In genomic region chr10:25748509-25748908, GRCh38 we compare ENCODE assay signal across 29 cellular contexts.
"Had no signal": no experiment of that assay in that cellular context is flagged by ENCODE, and none has a peak within 500 bp of the region (broad histone marks: within the 10 kb centered on the region; RNA-seq: fewer than 3 reads in every experiment).

No MANE protein-coding gene starts in this region.

- H3K36me3 Mint-ChIP-seq: naive B cell; naive thymus-derived CD8-positive, alpha-beta T cell; natural killer cell treated with Interleukin-12 subunit alpha and Interleukin-12 subunit beta and Interleukin-15 and Interleukin-18, amount 100 ng/mL, for 72 hours; stimulated activated memory B cell treated with anti-CD40 and anti-IgM and Interleukin-4, amounts not matched to agents 10 μg/mL and 1 μg/mL and 100 μg/mL, for 72 hours had no signal

- H3K27ac ChIP-seq: neutrophil, pancreas, prostate gland, right lobe of liver, sigmoid colon, suprapubic skin, testis, tibial artery, transverse colon, upper lobe of left lung, vagina had no signal

- H3K4me3 Mint-ChIP-seq: naive B cell; naive thymus-derived CD8-positive, alpha-beta T cell; natural killer cell treated with Interleukin-12 subunit alpha and Interleukin-12 subunit beta and Interleukin-15 and Interleukin-18, amount 100 ng/mL, for 72 hours; nephron progenitor cell; neural crest cell; stimulated activated memory B cell treated with anti-CD40 and anti-IgM and Interleukin-4, amounts not matched to agents 10 μg/mL and 1 μg/mL and 100 μg/mL, for 72 hours; stimulated activated naive CD8-positive, alpha-beta T cell treated with anti-CD3 and anti-CD28 coated beads, Interleukin-15, amount 100 ng/mL, for 72 hours had no signal

- H3K36me3 ChIP-seq: neutrophil, pancreas, prostate gland, right lobe of liver, sigmoid colon, suprapubic skin, tibial artery, transverse colon, upper lobe of left lung, vagina had no signal

- H3K9me3 ChIP-seq: neutrophil, pancreas, prostate gland, right lobe of liver, sigmoid colon, suprapubic skin, testis, tibial artery, transverse colon, upper lobe of left lung, vagina had no signal

- H3K4me3 ChIP-seq: pancreas, prostate gland, right lobe of liver, sigmoid colon, suprapubic skin, testis, tibial artery, transverse colon, upper lobe of left lung, vagina had no signal

- DNase-seq: naive B cell; naive thymus-derived CD8-positive, alpha-beta T cell; nephron progenitor cell; nucleus accumbens; pancreas; right cardiac atrium; right lobe of liver; sigmoid colon; small intestine; stimulated activated CD4-positive, alpha-beta T cell treated with anti-CD3 and anti-CD28 coated beads, Interleukin-15, amount 100 ng/mL, for 24 hours; stimulated activated CD4-positive, alpha-beta T cell treated with anti-CD3 and anti-CD28 coated beads, Interleukin-2, amount 100 ng/mL, for 24 hours; stimulated activated CD4-positive, alpha-beta T cell treated with anti-CD3 and anti-CD28 coated beads, Interleukin-4, amount 100 ng/mL, for 1 hour; stimulated activated CD4-positive, alpha-beta T cell treated with anti-CD3 and anti-CD28 coated beads, Interleukin-4, amount 100 ng/mL, for 4 hours; stimulated activated CD8-positive, alpha-beta memory T cell treated with anti-CD3 and anti-CD28 coated beads, Interleukin-4, amount 100 ng/mL, for 48 hours; stimulated activated naive CD4-positive, alpha-beta T cell; stimulated activated naive CD8-positive, alpha-beta T cell treated with anti-CD3 and anti-CD28 coated beads, Interleukin-15, amount 100 ng/mL, for 72 hours; stimulated activated naive CD8-positive, alpha-beta T cell treated with anti-CD3 and anti-CD28 coated beads, Interleukin-15, Interleukin-2, amounts not matched to agents 100 U/mL and 50 U/mL, for 24 hours; substantia nigra; testis; tibial artery; transverse colon; upper lobe of left lung had no signal

- H3K4me1 Mint-ChIP-seq: naive thymus-derived CD8-positive, alpha-beta T cell; neural crest cell; stimulated activated memory B cell treated with anti-CD40 and anti-IgM and Interleukin-4, amounts not matched to agents 10 μg/mL and 1 μg/mL and 100 μg/mL, for 72 hours; stimulated activated naive CD8-positive, alpha-beta T cell treated with anti-CD3 and anti-CD28 coated beads, Interleukin-15, amount 100 ng/mL, for 72 hours had no signal

- H3K4me1 ChIP-seq: pancreas, prostate gland, right lobe of liver, sigmoid colon, suprapubic skin, testis, tibial artery, transverse colon, upper lobe of left lung, vagina had no signal

- H3K9me3 Mint-ChIP-seq: natural killer cell treated with Interleukin-12 subunit alpha and Interleukin-12 subunit beta and Interleukin-15 and Interleukin-18, amount 100 ng/mL, for 72 hours; nephron progenitor cell; neural crest cell; stimulated activated naive CD8-positive, alpha-beta T cell treated with anti-CD3 and anti-CD28 coated beads, Interleukin-15, amount 100 ng/mL, for 72 hours had no signal

- H3K27ac Mint-ChIP-seq: naive B cell; naive thymus-derived CD8-positive, alpha-beta T cell; natural killer cell treated with Interleukin-12 subunit alpha and Interleukin-12 subunit beta and Interleukin-15 and Interleukin-18, amount 100 ng/mL, for 72 hours; nephron progenitor cell; stimulated activated memory B cell treated with anti-CD40 and anti-IgM and Interleukin-4, amounts not matched to agents 10 μg/mL and 1 μg/mL and 100 μg/mL, for 72 hours; stimulated activated naive CD8-positive, alpha-beta T cell treated with anti-CD3 and anti-CD28 coated beads, Interleukin-15, amount 100 ng/mL, for 72 hours had no signal

- H3K27me3 ChIP-seq: neutrophil, pancreas, right lobe of liver, sigmoid colon, suprapubic skin, testis, tibial artery, transverse colon, upper lobe of left lung, vagina had no signal

- H3K27me3 Mint-ChIP-seq: natural killer cell treated with Interleukin-12 subunit alpha and Interleukin-12 subunit beta and Interleukin-15 and Interleukin-18, amount 100 ng/mL, for 72 hours; stimulated activated memory B cell treated with anti-CD40 and anti-IgM and Interleukin-4, amounts not matched to agents 10 μg/mL and 1 μg/mL and 100 μg/mL, for 72 hours; stimulated activated naive CD8-positive, alpha-beta T cell treated with anti-CD3 and anti-CD28 coated beads, Interleukin-15, amount 100 ng/mL, for 72 hours had no signal
